Comparison of ENCODE assay signal across 32 cellular contexts in the genomic region with DNA sequence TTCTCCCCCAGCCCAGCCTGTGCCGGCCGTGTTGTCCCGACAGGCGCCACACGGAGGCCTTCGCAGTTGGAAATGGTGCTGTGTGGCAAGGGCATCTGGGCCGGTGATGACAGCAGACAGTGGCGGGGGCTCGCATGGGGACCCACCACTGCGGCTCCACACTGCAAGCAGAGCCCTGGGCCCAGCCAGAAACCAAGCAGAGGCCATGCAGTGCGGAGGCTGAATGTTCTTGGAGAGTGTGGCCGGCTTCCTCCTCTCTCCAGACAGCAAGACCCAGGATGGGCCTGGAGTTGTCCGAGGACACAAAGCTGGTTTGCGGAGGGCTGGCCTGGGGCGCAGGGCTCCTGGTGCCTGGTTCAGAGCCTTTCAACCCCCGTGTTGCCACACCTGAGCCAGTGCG.
"Had no signal": no experiment of that assay in that cellular context is flagged by ENCODE, and none has a peak within 500 bp of the region (broad histone marks: within the 10 kb centered on the region; RNA-seq: fewer than 3 reads in every experiment).

No MANE protein-coding gene starts in this region.

- H3K9me3 Mint-ChIP-seq: activated CD4-positive, alpha-beta memory T cell treated with anti-CD3 and anti-CD28 coated beads, Interleukin-2, amount 10 ng/mL, durations not matched to agents 7 days and 5 days; activated naive CD8-positive, alpha-beta T cell treated with anti-CD3 and anti-CD28 coated beads, Interleukin-2, amount 50 U/mL, for 24 hours had no signal

- H2AFZ ChIP-seq: PC-9 had no signal

- H3K27ac ChIP-seq: cardiac muscle cell, PC-9, WERI-Rb-1 had no signal

- H3K4me3 ChIP-seq: cardiac muscle cell, PC-9 had no signal

- H3K36me3 ChIP-seq: cardiac muscle cell, WERI-Rb-1 had no signal

- H3K27me3 Mint-ChIP-seq: activated naive CD8-positive, alpha-beta T cell; activated naive CD8-positive, alpha-beta T cell treated with anti-CD3 and anti-CD28 coated beads, Interleukin-2, amount 50 U/mL, for 24 hours had no signal

- H3K4me2 ChIP-seq: PC-9 had no signal

- H3K4me3 Mint-ChIP-seq: activated CD4-positive, alpha-beta memory T cell treated with anti-CD3 and anti-CD28 coated beads, Interleukin-2, amount 10 ng/mL, durations not matched to agents 7 days and 5 days; activated CD8-positive, alpha-beta memory T cell treated with anti-CD3 and anti-CD28 coated beads, Interleukin-2, amount 10 ng/mL, durations not matched to agents 7 days and 5 days; activated naive CD4-positive, alpha-beta T cell treated with anti-CD3 and anti-CD28 coated beads, Interleukin-2, amount 10 ng/mL, durations not matched to agents 7 days and 5 days; activated naive CD8-positive, alpha-beta T cell; activated naive CD8-positive, alpha-beta T cell treated with anti-CD3 and anti-CD28 coated beads, Interleukin-2, amount 50 U/mL, for 24 hours had no signal

- ATAC-seq: activated CD8-positive, alpha-beta memory T cell treated with anti-CD3 and anti-CD28 coated beads, Interleukin-2, amount 10 ng/mL, durations not matched to agents 7 days and 5 days; activated naive CD8-positive, alpha-beta T cell treated with anti-CD3 and anti-CD28 coated beads, Interleukin-2, amount 50 U/mL, for 24 hours had no signal

- H3K27ac Mint-ChIP-seq: activated CD4-positive, alpha-beta memory T cell treated with anti-CD3 and anti-CD28 coated beads, Interleukin-2, amount 10 ng/mL, durations not matched to agents 7 days and 5 days; activated CD8-positive, alpha-beta memory T cell treated with anti-CD3 and anti-CD28 coated beads, Interleukin-2, amount 10 ng/mL, durations not matched to agents 7 days and 5 days; activated naive CD4-positive, alpha-beta T cell treated with anti-CD3 and anti-CD28 coated beads, Interleukin-2, amount 10 ng/mL, durations not matched to agents 7 days and 5 days; activated naive CD8-positive, alpha-beta T cell; activated naive CD8-positive, alpha-beta T cell treated with anti-CD3 and anti-CD28 coated beads, Interleukin-2, amount 50 U/mL, for 24 hours had no signal

- DNase-seq: activated CD4-positive, alpha-beta memory T cell treated with anti-CD3 and anti-CD28 coated beads, Interleukin-2, amount 10 ng/mL, durations not matched to agents 7 days and 5 days; activated CD4-positive, alpha-beta T cell treated with anti-CD3 and anti-CD28 coated beads for 1 hour; activated CD4-positive, CD25-positive, alpha-beta regulatory T cell; activated CD8-positive, alpha-beta memory T cell treated with anti-CD3 and anti-CD28 coated beads for 24 hours; activated CD8-positive, alpha-beta memory T cell treated with anti-CD3 and anti-CD28 coated beads, Interleukin-2, amount 10 ng/mL, durations not matched to agents 7 days and 5 days; activated CD8-positive, alpha-beta memory T cell treated with anti-CD3 and anti-CD28 coated beads, Interleukin-2, amount 50 U/mL, for 48 hours; activated effector memory CD4-positive, alpha-beta T cell treated with Interleukin-2 at 50 U/mL for 16 hours; activated naive CD8-positive, alpha-beta T cell treated with anti-CD3 and anti-CD28 coated beads, Interleukin-2, amount 50 U/mL, for 24 hours; activated T-cell treated with anti-CD3 and anti-CD28 coated beads, Interleukin-2, amount 50 U/mL, for 48 hours; aorta; KBM-7; NCI-H1105; NCI-H1417 treated with DMSO at 0.1 percent for 48 hours; NCI-H1694; NCI-H1930; NCI-H2081 treated with DMSO at 0.1 percent for 48 hours; NCI-H226; NCI-H446 treated with DMSO at 0.1 percent for 48 hours; NCI-H524; NCI-H748 treated with DMSO at 0.1 percent for 48 hours; NK-92 treated with Interleukin-12 subunit alpha and Interleukin-12 subunit beta, amount 100 ng/mL, for 24 hours; PC-9; Right ventricle myocardium superior; SW 1271; T-helper 1 cell; T-helper 2 cell; T-helper 9 cell; WERI-Rb-1 had no signal

- H3K27me3 ChIP-seq: cardiac muscle cell had no signal

- FAIRE-seq: RCC 7860 had no signal
